In genomic region chr7:157183832-157184231, GRCh38 we compare ENCODE assay signal across 37 cellular contexts.
"Had no signal": no experiment of that assay in that cellular context is flagged by ENCODE, and none has a peak within 500 bp of the region (broad histone marks: within the 10 kb centered on the region; RNA-seq: fewer than 3 reads in every experiment).

No MANE protein-coding gene starts in this region.

- H3K27me3 ChIP-seq: ascending aorta, cardiac muscle cell, colonic mucosa had no signal

- H3K27me3 Mint-ChIP-seq: activated CD4-positive, alpha-beta memory T cell treated with anti-CD3 and anti-CD28 coated beads, Interleukin-2, amount 10 ng/mL, durations not matched to agents 7 days and 5 days; activated CD4-positive, alpha-beta T cell treated with anti-CD3 and anti-CD28 coated beads for 36 hours; activated CD4-positive, alpha-beta T cell treated with anti-CD3 and anti-CD28 coated beads, Interleukin-2, amount 10 ng/mL, durations not matched to agents 7 days and 5 days; activated CD8-positive, alpha-beta memory T cell treated with anti-CD3 and anti-CD28 coated beads, Interleukin-2, amount 10 ng/mL, durations not matched to agents 7 days and 5 days; activated naive CD4-positive, alpha-beta T cell treated with anti-CD3 and anti-CD28 coated beads, Interleukin-2, amount 50 U/mL, for 24 hours; activated naive CD8-positive, alpha-beta T cell; activated naive CD8-positive, alpha-beta T cell treated with anti-CD3 and anti-CD28 coated beads, Interleukin-2, amount 10 ng/mL, durations not matched to agents 7 days and 5 days; activated naive CD8-positive, alpha-beta T cell treated with anti-CD3 and anti-CD28 coated beads, Interleukin-2, amount 50 U/mL, for 24 hours; activated T-cell treated with anti-CD3 and anti-CD28 coated beads, Interleukin-2, amount 50 U/mL, for 24 hours; brain; central memory CD8-positive, alpha-beta T cell had no signal

- H3K4me1 ChIP-seq: ascending aorta, colonic mucosa had no signal

- DNase-seq: activated CD4-positive, alpha-beta memory T cell treated with anti-CD3 and anti-CD28 coated beads, Interleukin-2, amount 10 ng/mL, durations not matched to agents 7 days and 5 days; activated CD4-positive, alpha-beta T cell treated with anti-CD3 and anti-CD28 coated beads for 1 hour; activated CD4-positive, alpha-beta T cell treated with anti-CD3 and anti-CD28 coated beads for 36 hours; activated CD4-positive, alpha-beta T cell treated with anti-CD3 and anti-CD28 coated beads for 48 hours; activated CD4-positive, alpha-beta T cell treated with anti-CD3 and anti-CD28 coated beads, Interleukin-2, amount 10 ng/mL, durations not matched to agents 7 days and 5 days; activated CD4-positive, alpha-beta T cell treated with anti-CD3 and anti-CD28 coated beads, Interleukin-2, amount 50 U/mL, for 48 hours; activated CD4-positive, CD25-positive, alpha-beta regulatory T cell; activated CD8-positive, alpha-beta memory T cell treated with anti-CD3 and anti-CD28 coated beads for 24 hours; activated CD8-positive, alpha-beta memory T cell treated with anti-CD3 and anti-CD28 coated beads, Interleukin-2, amount 10 ng/mL, durations not matched to agents 7 days and 5 days; activated CD8-positive, alpha-beta memory T cell treated with anti-CD3 and anti-CD28 coated beads, Interleukin-2, amount 50 U/mL, for 48 hours; activated CD8-positive, alpha-beta T cell treated with anti-CD3 and anti-CD28 coated beads, Interleukin-2, amount 10 ng/mL, durations not matched to agents 7 days and 5 days; activated effector memory CD4-positive, alpha-beta T cell treated with Interleukin-2 at 50 U/mL for 16 hours; activated gamma-delta T cell; activated naive CD4-positive, alpha-beta T cell treated with anti-CD3 and anti-CD28 coated beads for 36 hours; activated naive CD8-positive, alpha-beta T cell treated with anti-CD3 and anti-CD28 coated beads, Interleukin-2, amount 10 ng/mL, durations not matched to agents 7 days and 5 days; activated naive CD8-positive, alpha-beta T cell treated with anti-CD3 and anti-CD28 coated beads, Interleukin-2, amount 50 U/mL, for 24 hours; activated T-cell treated with anti-CD3 and anti-CD28 coated beads, Interleukin-2, amount 50 U/mL, for 24 hours; activated T-cell treated with anti-CD3 and anti-CD28 coated beads, Interleukin-2, amount 50 U/mL, for 48 hours; amygdala; anterior cingulate cortex; caudate nucleus; cerebellar nuclear complex; colonic mucosa; T-helper 2 cell; T-helper 9 cell; WERI-Rb-1 had no signal

- H3K27ac Mint-ChIP-seq: activated CD4-positive, alpha-beta memory T cell treated with anti-CD3 and anti-CD28 coated beads, Interleukin-2, amount 10 ng/mL, durations not matched to agents 7 days and 5 days; activated CD4-positive, alpha-beta T cell treated with anti-CD3 and anti-CD28 coated beads for 36 hours; activated CD4-positive, alpha-beta T cell treated with anti-CD3 and anti-CD28 coated beads, Interleukin-2, amount 10 ng/mL, durations not matched to agents 7 days and 5 days; activated CD8-positive, alpha-beta memory T cell treated with anti-CD3 and anti-CD28 coated beads, Interleukin-2, amount 10 ng/mL, durations not matched to agents 7 days and 5 days; activated CD8-positive, alpha-beta T cell treated with anti-CD3 and anti-CD28 coated beads, Interleukin-2, amount 10 ng/mL, durations not matched to agents 7 days and 5 days; activated naive CD4-positive, alpha-beta T cell treated with anti-CD3 and anti-CD28 coated beads for 36 hours; activated naive CD4-positive, alpha-beta T cell treated with anti-CD3 and anti-CD28 coated beads, Interleukin-2, amount 50 U/mL, for 24 hours; activated naive CD8-positive, alpha-beta T cell; activated naive CD8-positive, alpha-beta T cell treated with anti-CD3 and anti-CD28 coated beads, Interleukin-2, amount 10 ng/mL, durations not matched to agents 7 days and 5 days; activated naive CD8-positive, alpha-beta T cell treated with anti-CD3 and anti-CD28 coated beads, Interleukin-2, amount 50 U/mL, for 24 hours; activated T-cell treated with anti-CD3 and anti-CD28 coated beads, Interleukin-2, amount 50 U/mL, for 24 hours; activated T-helper 2 cell treated with anti-CD3 and anti-CD28 coated beads, Interferon-gamma antibody, Interleukin-2, Interleukin-4, amounts not matched to agents 10 μg/mL and 5 μg/mL and 100 μg/mL, durations not matched to agents 14 hours and 24 hours and 36 hours; T-helper 1 cell treated with Interleukin-12 subunit alpha and Interleukin-12 subunit beta and Interleukin-4 antibody, amounts not matched to agents 30 μg/mL and 1 μg/mL, for 36 hours; T-helper 2 cell treated with Interferon-gamma antibody and Interleukin-4, amounts not matched to agents 5 μg/mL and 100 μg/mL, for 36 hours had no signal

- H3K9me3 ChIP-seq: ascending aorta, colonic mucosa had no signal

- H3K4me3 Mint-ChIP-seq: activated CD4-positive, alpha-beta memory T cell treated with anti-CD3 and anti-CD28 coated beads, Interleukin-2, amount 10 ng/mL, durations not matched to agents 7 days and 5 days; activated CD4-positive, alpha-beta T cell treated with anti-CD3 and anti-CD28 coated beads for 36 hours; activated CD4-positive, alpha-beta T cell treated with anti-CD3 and anti-CD28 coated beads, Interleukin-2, amount 10 ng/mL, durations not matched to agents 7 days and 5 days; activated CD8-positive, alpha-beta memory T cell treated with anti-CD3 and anti-CD28 coated beads, Interleukin-2, amount 10 ng/mL, durations not matched to agents 7 days and 5 days; activated CD8-positive, alpha-beta T cell treated with anti-CD3 and anti-CD28 coated beads, Interleukin-2, amount 10 ng/mL, durations not matched to agents 7 days and 5 days; activated naive CD4-positive, alpha-beta T cell treated with anti-CD3 and anti-CD28 coated beads for 36 hours; activated naive CD4-positive, alpha-beta T cell treated with anti-CD3 and anti-CD28 coated beads, Interleukin-2, amount 50 U/mL, for 24 hours; activated naive CD8-positive, alpha-beta T cell; activated naive CD8-positive, alpha-beta T cell treated with anti-CD3 and anti-CD28 coated beads, Interleukin-2, amount 10 ng/mL, durations not matched to agents 7 days and 5 days; activated naive CD8-positive, alpha-beta T cell treated with anti-CD3 and anti-CD28 coated beads, Interleukin-2, amount 50 U/mL, for 24 hours; activated T-cell treated with anti-CD3 and anti-CD28 coated beads, Interleukin-2, amount 50 U/mL, for 24 hours; brain; central memory CD8-positive, alpha-beta T cell; T-helper 1 cell treated with Interleukin-12 subunit alpha and Interleukin-12 subunit beta and Interleukin-4 antibody, amounts not matched to agents 30 μg/mL and 1 μg/mL, for 36 hours; T-helper 2 cell treated with Interferon-gamma antibody and Interleukin-4, amounts not matched to agents 5 μg/mL and 100 μg/mL, for 36 hours; WTC11 had no signal

- H3K27ac ChIP-seq: ascending aorta, cardiac muscle cell, colonic mucosa, WERI-Rb-1 had no signal

- H3K9me3 Mint-ChIP-seq: activated CD4-positive, alpha-beta memory T cell treated with anti-CD3 and anti-CD28 coated beads, Interleukin-2, amount 10 ng/mL, durations not matched to agents 7 days and 5 days; activated CD4-positive, alpha-beta T cell treated with anti-CD3 and anti-CD28 coated beads, Interleukin-2, amount 10 ng/mL, durations not matched to agents 7 days and 5 days; activated naive CD4-positive, alpha-beta T cell treated with anti-CD3 and anti-CD28 coated beads for 36 hours; activated naive CD4-positive, alpha-beta T cell treated with anti-CD3 and anti-CD28 coated beads, Interleukin-2, amount 50 U/mL, for 24 hours; activated naive CD8-positive, alpha-beta T cell treated with anti-CD3 and anti-CD28 coated beads, Interleukin-2, amount 10 ng/mL, durations not matched to agents 7 days and 5 days; activated naive CD8-positive, alpha-beta T cell treated with anti-CD3 and anti-CD28 coated beads, Interleukin-2, amount 50 U/mL, for 24 hours; activated T-cell treated with anti-CD3 and anti-CD28 coated beads, Interleukin-2, amount 50 U/mL, for 24 hours; activated T-helper 2 cell treated with anti-CD3 and anti-CD28 coated beads, Interferon-gamma antibody, Interleukin-2, Interleukin-4, amounts not matched to agents 10 μg/mL and 5 μg/mL and 100 μg/mL, durations not matched to agents 14 hours and 24 hours and 36 hours; brain; central memory CD8-positive, alpha-beta T cell; T-helper 1 cell treated with Interleukin-12 subunit alpha and Interleukin-12 subunit beta and Interleukin-4 antibody, amounts not matched to agents 30 μg/mL and 1 μg/mL, for 36 hours; T-helper 2 cell treated with Interferon-gamma antibody and Interleukin-4, amounts not matched to agents 5 μg/mL and 100 μg/mL, for 36 hours; WTC11 had no signal

- ATAC-seq: activated CD4-positive, alpha-beta T cell treated with anti-CD3 and anti-CD28 coated beads for 36 hours; activated CD4-positive, CD25-positive, alpha-beta regulatory T cell treated with anti-CD3 and anti-CD28 coated beads, Interleukin-2, amount 50 U/mL, for 24 hours; activated CD8-positive, alpha-beta memory T cell treated with anti-CD3 and anti-CD28 coated beads, Interleukin-2, amount 10 ng/mL, durations not matched to agents 7 days and 5 days; activated CD8-positive, alpha-beta T cell treated with anti-CD3 and anti-CD28 coated beads, Interleukin-2, amount 10 ng/mL, durations not matched to agents 7 days and 5 days; activated naive CD8-positive, alpha-beta T cell treated with anti-CD3 and anti-CD28 coated beads, Interleukin-2, amount 50 U/mL, for 24 hours; WTC11 had no signal

- H3K4me1 Mint-ChIP-seq: activated CD4-positive, alpha-beta memory T cell treated with anti-CD3 and anti-CD28 coated beads, Interleukin-2, amount 10 ng/mL, durations not matched to agents 7 days and 5 days; activated CD4-positive, alpha-beta T cell treated with anti-CD3 and anti-CD28 coated beads for 36 hours; activated CD4-positive, alpha-beta T cell treated with anti-CD3 and anti-CD28 coated beads, Interleukin-2, amount 10 ng/mL, durations not matched to agents 7 days and 5 days; activated CD8-positive, alpha-beta memory T cell treated with anti-CD3 and anti-CD28 coated beads, Interleukin-2, amount 10 ng/mL, durations not matched to agents 7 days and 5 days; activated naive CD4-positive, alpha-beta T cell treated with anti-CD3 and anti-CD28 coated beads, Interleukin-2, amount 50 U/mL, for 24 hours; activated naive CD8-positive, alpha-beta T cell treated with anti-CD3 and anti-CD28 coated beads, Interleukin-2, amount 10 ng/mL, durations not matched to agents 7 days and 5 days; activated naive CD8-positive, alpha-beta T cell treated with anti-CD3 and anti-CD28 coated beads, Interleukin-2, amount 50 U/mL, for 24 hours; brain; central memory CD8-positive, alpha-beta T cell had no signal

- H3K4me3 ChIP-seq: ascending aorta, cardiac muscle cell, colonic mucosa had no signal
